ENCODE assay signal across 1 cellular context in genomic region chr4:112637552-112637866, GRCh38.
TF ChIP-seq lines count a peak whose summit lies in the region.

No MANE protein-coding gene starts in this region.

TF ChIP-seq in H1, 55 proteins besides CTCF, POLR2A, EP300 and RAD21:
- TF ChIP-seq, protein P1, sequence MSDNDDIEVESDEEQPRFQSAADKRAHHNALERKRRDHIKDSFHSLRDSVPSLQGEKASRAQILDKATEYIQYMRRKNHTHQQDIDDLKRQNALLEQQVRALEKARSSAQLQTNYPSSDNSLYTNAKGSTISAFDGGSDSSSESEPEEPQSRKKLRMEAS (IDR thresholded peaks at IDR 0.05): no peak
- TF ChIP-seq, protein P2, sequence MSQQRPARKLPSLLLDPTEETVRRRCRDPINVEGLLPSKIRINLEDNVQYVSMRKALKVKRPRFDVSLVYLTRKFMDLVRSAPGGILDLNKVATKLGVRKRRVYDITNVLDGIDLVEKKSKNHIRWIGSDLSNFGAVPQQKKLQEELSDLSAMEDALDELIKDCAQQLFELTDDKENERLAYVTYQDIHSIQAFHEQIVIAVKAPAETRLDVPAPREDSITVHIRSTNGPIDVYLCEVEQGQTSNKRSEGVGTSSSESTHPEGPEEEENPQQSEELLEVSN (IDR thresholded peaks at IDR 0.05): no peak
- TF ChIP-seq CEBPB (IDR thresholded peaks at IDR 0.05; ENCODE audit: low read depth, low read length): no peak
- TF ChIP-seq HDAC2 (IDR thresholded peaks at IDR 0.05; ENCODE audit: borderline replicate concordance in 1 of 2, low read depth in 2 of 2, low read length in 2 of 2): no peak
- TF ChIP-seq, protein P3, sequence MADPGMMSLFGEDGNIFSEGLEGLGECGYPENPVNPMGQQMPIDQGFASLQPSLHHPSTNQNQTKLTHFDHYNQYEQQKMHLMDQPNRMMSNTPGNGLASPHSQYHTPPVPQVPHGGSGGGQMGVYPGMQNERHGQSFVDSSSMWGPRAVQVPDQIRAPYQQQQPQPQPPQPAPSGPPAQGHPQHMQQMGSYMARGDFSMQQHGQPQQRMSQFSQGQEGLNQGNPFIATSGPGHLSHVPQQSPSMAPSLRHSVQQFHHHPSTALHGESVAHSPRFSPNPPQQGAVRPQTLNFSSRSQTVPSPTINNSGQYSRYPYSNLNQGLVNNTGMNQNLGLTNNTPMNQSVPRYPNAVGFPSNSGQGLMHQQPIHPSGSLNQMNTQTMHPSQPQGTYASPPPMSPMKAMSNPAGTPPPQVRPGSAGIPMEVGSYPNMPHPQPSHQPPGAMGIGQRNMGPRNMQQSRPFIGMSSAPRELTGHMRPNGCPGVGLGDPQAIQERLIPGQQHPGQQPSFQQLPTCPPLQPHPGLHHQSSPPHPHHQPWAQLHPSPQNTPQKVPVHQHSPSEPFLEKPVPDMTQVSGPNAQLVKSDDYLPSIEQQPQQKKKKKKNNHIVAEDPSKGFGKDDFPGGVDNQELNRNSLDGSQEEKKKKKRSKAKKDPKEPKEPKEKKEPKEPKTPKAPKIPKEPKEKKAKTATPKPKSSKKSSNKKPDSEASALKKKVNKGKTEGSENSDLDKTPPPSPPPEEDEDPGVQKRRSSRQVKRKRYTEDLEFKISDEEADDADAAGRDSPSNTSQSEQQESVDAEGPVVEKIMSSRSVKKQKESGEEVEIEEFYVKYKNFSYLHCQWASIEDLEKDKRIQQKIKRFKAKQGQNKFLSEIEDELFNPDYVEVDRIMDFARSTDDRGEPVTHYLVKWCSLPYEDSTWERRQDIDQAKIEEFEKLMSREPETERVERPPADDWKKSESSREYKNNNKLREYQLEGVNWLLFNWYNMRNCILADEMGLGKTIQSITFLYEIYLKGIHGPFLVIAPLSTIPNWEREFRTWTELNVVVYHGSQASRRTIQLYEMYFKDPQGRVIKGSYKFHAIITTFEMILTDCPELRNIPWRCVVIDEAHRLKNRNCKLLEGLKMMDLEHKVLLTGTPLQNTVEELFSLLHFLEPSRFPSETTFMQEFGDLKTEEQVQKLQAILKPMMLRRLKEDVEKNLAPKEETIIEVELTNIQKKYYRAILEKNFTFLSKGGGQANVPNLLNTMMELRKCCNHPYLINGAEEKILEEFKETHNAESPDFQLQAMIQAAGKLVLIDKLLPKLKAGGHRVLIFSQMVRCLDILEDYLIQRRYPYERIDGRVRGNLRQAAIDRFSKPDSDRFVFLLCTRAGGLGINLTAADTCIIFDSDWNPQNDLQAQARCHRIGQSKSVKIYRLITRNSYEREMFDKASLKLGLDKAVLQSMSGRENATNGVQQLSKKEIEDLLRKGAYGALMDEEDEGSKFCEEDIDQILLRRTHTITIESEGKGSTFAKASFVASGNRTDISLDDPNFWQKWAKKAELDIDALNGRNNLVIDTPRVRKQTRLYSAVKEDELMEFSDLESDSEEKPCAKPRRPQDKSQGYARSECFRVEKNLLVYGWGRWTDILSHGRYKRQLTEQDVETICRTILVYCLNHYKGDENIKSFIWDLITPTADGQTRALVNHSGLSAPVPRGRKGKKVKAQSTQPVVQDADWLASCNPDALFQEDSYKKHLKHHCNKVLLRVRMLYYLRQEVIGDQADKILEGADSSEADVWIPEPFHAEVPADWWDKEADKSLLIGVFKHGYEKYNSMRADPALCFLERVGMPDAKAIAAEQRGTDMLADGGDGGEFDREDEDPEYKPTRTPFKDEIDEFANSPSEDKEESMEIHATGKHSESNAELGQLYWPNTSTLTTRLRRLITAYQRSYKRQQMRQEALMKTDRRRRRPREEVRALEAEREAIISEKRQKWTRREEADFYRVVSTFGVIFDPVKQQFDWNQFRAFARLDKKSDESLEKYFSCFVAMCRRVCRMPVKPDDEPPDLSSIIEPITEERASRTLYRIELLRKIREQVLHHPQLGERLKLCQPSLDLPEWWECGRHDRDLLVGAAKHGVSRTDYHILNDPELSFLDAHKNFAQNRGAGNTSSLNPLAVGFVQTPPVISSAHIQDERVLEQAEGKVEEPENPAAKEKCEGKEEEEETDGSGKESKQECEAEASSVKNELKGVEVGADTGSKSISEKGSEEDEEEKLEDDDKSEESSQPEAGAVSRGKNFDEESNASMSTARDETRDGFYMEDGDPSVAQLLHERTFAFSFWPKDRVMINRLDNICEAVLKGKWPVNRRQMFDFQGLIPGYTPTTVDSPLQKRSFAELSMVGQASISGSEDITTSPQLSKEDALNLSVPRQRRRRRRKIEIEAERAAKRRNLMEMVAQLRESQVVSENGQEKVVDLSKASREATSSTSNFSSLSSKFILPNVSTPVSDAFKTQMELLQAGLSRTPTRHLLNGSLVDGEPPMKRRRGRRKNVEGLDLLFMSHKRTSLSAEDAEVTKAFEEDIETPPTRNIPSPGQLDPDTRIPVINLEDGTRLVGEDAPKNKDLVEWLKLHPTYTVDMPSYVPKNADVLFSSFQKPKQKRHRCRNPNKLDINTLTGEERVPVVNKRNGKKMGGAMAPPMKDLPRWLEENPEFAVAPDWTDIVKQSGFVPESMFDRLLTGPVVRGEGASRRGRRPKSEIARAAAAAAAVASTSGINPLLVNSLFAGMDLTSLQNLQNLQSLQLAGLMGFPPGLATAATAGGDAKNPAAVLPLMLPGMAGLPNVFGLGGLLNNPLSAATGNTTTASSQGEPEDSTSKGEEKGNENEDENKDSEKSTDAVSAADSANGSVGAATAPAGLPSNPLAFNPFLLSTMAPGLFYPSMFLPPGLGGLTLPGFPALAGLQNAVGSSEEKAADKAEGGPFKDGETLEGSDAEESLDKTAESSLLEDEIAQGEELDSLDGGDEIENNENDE (IDR thresholded peaks at IDR 0.05; ENCODE audit: insufficient replicate concordance, low read length): peak; percentile 22
- TF ChIP-seq SRF (IDR thresholded peaks at IDR 0.05; ENCODE audit: low read depth, low read length): no peak
- TF ChIP-seq FOSL1 (IDR thresholded peaks at IDR 0.05; ENCODE audit: insufficient read depth, low read depth, low read length): no peak
- TF ChIP-seq TCF12 (IDR thresholded peaks at IDR 0.05; ENCODE audit: low read depth, low read length): no peak
- TF ChIP-seq KDM5A (IDR thresholded peaks at IDR 0.05; ENCODE audit: low read length): peak; percentile 11; the same call in 1 of the 2 replicates
- no peak for TF ChIP-seq SP1 (IDR thresholded peaks at IDR 0.05; ENCODE audit: low read depth, low read length)
- no peak for TF ChIP-seq ZNF274 (IDR thresholded peaks at IDR 0.05; ENCODE audit: borderline replicate concordance, extremely low read depth, low read length)
- no peak for TF ChIP-seq HDAC6 (IDR thresholded peaks at IDR 0.05; ENCODE audit: low read depth, low read length)
- 0 out of 4 replicates have a peak, but pooled peaks of 1 of the 2 experiments have one; percentile 10 for TF ChIP-seq SIN3A (conservative IDR thresholded peaks at IDR 0.05 in 1 of 2, IDR thresholded peaks at IDR 0.05 in 1 of 2; ENCODE audit: low read depth in 1 of 2, low read length in 2 of 2)
- no peak for TF ChIP-seq ATF3 (IDR thresholded peaks at IDR 0.05; ENCODE audit: insufficient read depth, low read depth, low read length)
- no peak for TF ChIP-seq TBP (IDR thresholded peaks at IDR 0.05; ENCODE audit: low read depth, low read length)
- TF ChIP-seq PHF8 (conservative IDR thresholded peaks at IDR 0.05; ENCODE audit: low read depth, low read length): no peak
- no peak for TF ChIP-seq POLR2AphosphoS5 (IDR thresholded peaks at IDR 0.05; ENCODE audit: low read depth, low read length)
- no peak for TF ChIP-seq KDM4A (IDR thresholded peaks at IDR 0.05; ENCODE audit: low read depth, low read length, severe bottlenecking)
- TF ChIP-seq EGR1 (IDR thresholded peaks at IDR 0.05; ENCODE audit: borderline replicate concordance, low read depth, low read length): no peak
- TF ChIP-seq, protein P4, sequence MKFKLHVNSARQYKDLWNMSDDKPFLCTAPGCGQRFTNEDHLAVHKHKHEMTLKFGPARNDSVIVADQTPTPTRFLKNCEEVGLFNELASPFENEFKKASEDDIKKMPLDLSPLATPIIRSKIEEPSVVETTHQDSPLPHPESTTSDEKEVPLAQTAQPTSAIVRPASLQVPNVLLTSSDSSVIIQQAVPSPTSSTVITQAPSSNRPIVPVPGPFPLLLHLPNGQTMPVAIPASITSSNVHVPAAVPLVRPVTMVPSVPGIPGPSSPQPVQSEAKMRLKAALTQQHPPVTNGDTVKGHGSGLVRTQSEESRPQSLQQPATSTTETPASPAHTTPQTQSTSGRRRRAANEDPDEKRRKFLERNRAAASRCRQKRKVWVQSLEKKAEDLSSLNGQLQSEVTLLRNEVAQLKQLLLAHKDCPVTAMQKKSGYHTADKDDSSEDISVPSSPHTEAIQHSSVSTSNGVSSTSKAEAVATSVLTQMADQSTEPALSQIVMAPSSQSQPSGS (IDR thresholded peaks at IDR 0.05; ENCODE audit: low read length): no peak
- TF ChIP-seq CHD1 (IDR thresholded peaks at IDR 0.05; ENCODE audit: low read depth, low read length): no peak
- TF ChIP-seq BCL11A (IDR thresholded peaks at IDR 0.05; ENCODE audit: low read depth in 2 of 2, low read length in 2 of 2): no peak
TF ChIP-seq in H1: peak in this region for 3.
